26 cellular contexts compared by ENCODE assay signal in the genomic region with DNA sequence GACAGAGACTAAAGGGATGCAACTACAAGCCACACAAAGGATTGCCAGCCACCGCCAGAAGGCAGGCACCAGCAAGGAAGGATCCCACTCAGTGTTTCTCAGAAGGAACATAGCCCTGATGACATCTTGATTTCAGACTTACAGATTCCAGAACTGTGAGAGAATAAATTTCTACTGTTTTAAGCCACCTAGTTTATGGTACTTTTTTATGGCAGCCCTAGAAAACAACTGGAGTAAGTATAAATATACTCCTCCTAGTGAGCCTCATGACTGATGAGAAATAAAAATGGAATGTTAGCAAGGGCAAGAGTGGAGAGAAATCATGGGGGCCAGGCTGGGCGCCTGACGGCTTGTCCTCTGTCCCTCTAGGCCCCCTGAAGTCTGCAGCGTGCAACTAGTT.
A peak's percentile ranks its signal among the peaks of the same experiment; 100 is the strongest.
DNase-seq lines count a peak whose midpoint lies in the region; ATAC-seq, FAIRE-seq and TF ChIP-seq lines count a peak whose summit lies in the region.
"Had no signal": no experiment of that assay in that cellular context is flagged by ENCODE, and none has a peak within 500 bp of the region (broad histone marks: within the 10 kb centered on the region; RNA-seq: fewer than 3 reads in every experiment).

No MANE protein-coding gene starts in this region.

- H3K4me3 ChIP-seq in GM23338, result no peak overlapping the region
- H3K4me3 ChIP-seq in vagina, result no peak overlapping the region
- H3K4me3 ChIP-seq: ascending aorta, ovary, Peyer's patch, SJSA1 had no signal

- H3K79me2 ChIP-seq in GM23338 (replicated peaks; ENCODE audit: insufficient read depth), result no peaks in the 10 kb centered on the region

- no peak overlapping the region for H3K27ac Mint-ChIP-seq in GM23338
- H3K27ac Mint-ChIP-seq: activated T-cell treated with anti-CD3 and anti-CD28 coated beads, Interleukin-2, amount 50 U/mL, for 72 hours; T-helper 1 cell treated with Interleukin-12 subunit alpha and Interleukin-12 subunit beta and Interleukin-4 antibody, amounts not matched to agents 30 μg/mL and 1 μg/mL, for 36 hours had no signal

- no peaks in the 10 kb centered on the region; the same call in 1 of the 2 replicates for H3K36me3 ChIP-seq in GM23338 (ENCODE audit: insufficient read depth)
- H3K36me3 ChIP-seq in vagina, result no peaks in the 10 kb centered on the region
- H3K36me3 ChIP-seq: ascending aorta, ovary, Peyer's patch, SJSA1 had no signal

- H3K4me3 Mint-ChIP-seq in GM23338, result no peak overlapping the region
- H3K4me3 Mint-ChIP-seq: activated T-cell treated with anti-CD3 and anti-CD28 coated beads, Interleukin-2, amount 50 U/mL, for 72 hours; IgD-negative memory B cell; naive thymus-derived CD8-positive, alpha-beta T cell; T-helper 1 cell treated with Interleukin-12 subunit alpha and Interleukin-12 subunit beta and Interleukin-4 antibody, amounts not matched to agents 30 μg/mL and 1 μg/mL, for 36 hours had no signal

- no peak for ATAC-seq in GM23338
- ATAC-seq: activated T-cell treated with anti-CD3 and anti-CD28 coated beads, Interleukin-2, amount 50 U/mL, for 72 hours; left cardiac atrium; naive thymus-derived CD8-positive, alpha-beta T cell; right cardiac atrium had no signal

- TF ChIP-seq POLR2A in vagina (IDR thresholded peaks at IDR 0.05), result no peak

- peaks cover 3% of the 10 kb centered on the region for H3K27me3 Mint-ChIP-seq in GM23338 (ENCODE audit: insufficient read depth, low read depth, poor library complexity)

- no peak for DNase-seq in GM23338 (ENCODE audit: low spot score)
- peak; percentile 36 for DNase-seq in dedifferentiated amniotic fluid mesenchymal stem cell (ENCODE audit: extremely low spot score)
- DNase-seq in myocyte (ENCODE audit: low read depth), result peak; percentile 30
- no peak for DNase-seq in vagina (ENCODE audit: extremely low spot score in 2 of 2)
- DNase-seq in cardiac septum (ENCODE audit: low spot score), result no peak
- DNase-seq in frontal cortex (ENCODE audit: low spot score in 2 of 2), result no peak
- DNase-seq in DMS153 (lab: John Stamatoyannopoulos, UW), result no peak
- DNase-seq: activated CD4-positive, alpha-beta T cell treated with anti-CD3 and anti-CD28 coated beads for 48 hours; activated naive CD4-positive, alpha-beta T cell treated with anti-CD3 and anti-CD28 coated beads, Interleukin-2, amount 50 U/mL, for 16 hours; activated T-cell treated with anti-CD3 and anti-CD28 coated beads, Interleukin-2, amount 50 U/mL, for 72 hours; cerebellar nuclear complex; DMS79; effector CD4-positive, alpha-beta T cell; left cardiac atrium; mesendoderm; MM.1S; naive thymus-derived CD8-positive, alpha-beta T cell; NCI-H1436; NCI-H524 treated with DMSO at 0.1 percent for 48 hours; ovary; Peyer's patch; right cardiac atrium had no signal

- H3K36me3 Mint-ChIP-seq in GM23338 (ENCODE audit: low read depth), result peaks cover 8% of the 10 kb centered on the region
- H3K36me3 Mint-ChIP-seq: IgD-negative memory B cell had no signal

- H3K4me2 ChIP-seq in GM23338, result no peak overlapping the region

- H3K4me1 ChIP-seq in GM23338 (ENCODE audit: insufficient read depth) (no peaks in the 10 kb centered on the region), vagina (no peaks in the 10 kb centered on the region)
- H3K4me1 ChIP-seq: ascending aorta, Peyer's patch, SJSA1 had no signal

- peaks cover 22% of the 10 kb centered on the region for H3K9me2 ChIP-seq in GM23338 (ENCODE audit: insufficient read depth)

- H3K27ac ChIP-seq in GM23338 (ENCODE audit: low read depth), result no peak overlapping the region
- peak overlapping the region; percentile 70 for H3K27ac ChIP-seq in vagina
- H3K27ac ChIP-seq: ascending aorta, ovary, Peyer's patch, SJSA1 had no signal

- H3K4me1 Mint-ChIP-seq in GM23338, result no peaks in the 10 kb centered on the region
- H3K4me1 Mint-ChIP-seq: naive thymus-derived CD8-positive, alpha-beta T cell had no signal

- intact Hi-C loops in vagina (cut with DNase I), result no loop called here
- intact Hi-C loops in cardiac septum (cut with DNase I), result no loop called here

- H3K27me3 ChIP-seq in GM23338 (ENCODE audit: insufficient read depth) (no peaks in the 10 kb centered on the region), vagina (no peaks in the 10 kb centered on the region)
- H3K27me3 ChIP-seq: ascending aorta, ovary, Peyer's patch, SJSA1 had no signal

- H3K9me3 Mint-ChIP-seq in GM23338, result peaks cover 24% of the 10 kb centered on the region

- no peaks in the 10 kb centered on the region for H3K9me3 ChIP-seq in vagina
- H3K9me3 ChIP-seq: ascending aorta, ovary, Peyer's patch, SJSA1 had no signal

- H3F3A ChIP-seq in GM23338 (replicated peaks; ENCODE audit: low read depth), result no peaks in the 10 kb centered on the region

- peak overlapping the region; percentile 38 for H2AFZ ChIP-seq in GM23338

- H4K20me1 ChIP-seq in GM23338 (replicated peaks; ENCODE audit: insufficient read depth), result no peaks in the 10 kb centered on the region

- no peak for FAIRE-seq in frontal cortex (lab: Jason Lieb, UNC)

- TF ChIP-seq CTCF in GM23338 (conservative IDR thresholded peaks at IDR 0.05; ENCODE audit: low read depth in 2 of 2), result no peak
- TF ChIP-seq CTCF in vagina (IDR thresholded peaks at IDR 0.05), result no peak

TF ChIP-seq in GM23338, 12 proteins besides CTCF, POLR2A, EP300 and RAD21 (continues in another document):
- TF ChIP-seq NANOG (IDR thresholded peaks at IDR 0.05; ENCODE audit: borderline replicate concordance), result no peak
- no peak for TF ChIP-seq ZNF462 (CRISPR knock-in tag; IDR thresholded peaks at IDR 0.05)

Comparison
In these comparisons a context has a peak if more than half of its experiments do, and no peak if none do; other contexts are left out.
1. DNase-seq: peak in dedifferentiated amniotic fluid mesenchymal stem cell (single experiment) and myocyte (single experiment); none in GM23338 (single experiment), vagina (0 of 2), cardiac septum (single experiment), frontal cortex (0 of 2) and DMS153 (single experiment).